ENCODE assay signal across 20 cellular contexts in the genomic region with DNA sequence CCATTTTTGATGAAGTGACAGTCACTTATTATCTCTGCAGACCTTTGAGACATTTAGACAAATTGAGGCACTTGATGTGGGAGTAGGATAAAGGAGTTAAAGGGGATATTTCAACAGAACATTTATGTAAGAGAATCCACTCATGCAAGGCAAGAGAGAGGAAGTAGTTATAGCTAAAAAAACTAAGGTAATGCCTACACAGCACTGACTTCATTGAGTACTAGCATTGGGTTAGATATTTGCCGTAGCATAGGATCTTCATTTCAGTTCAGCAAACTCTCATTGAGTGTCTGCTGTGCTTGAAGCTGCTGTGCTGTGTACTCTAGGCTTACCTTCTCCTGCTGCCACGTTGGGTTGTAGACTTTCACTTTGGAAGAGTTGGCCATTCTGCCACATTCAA. TPM values are rescaled to one million over a fixed set of nuclear protein-coding genes. Genes with fewer than 3 reads are reported as not detected.
DNase-seq lines count a peak whose midpoint lies in the region; ATAC-seq, FAIRE-seq and TF ChIP-seq lines count a peak whose summit lies in the region.
"Had no signal": no experiment of that assay in that cellular context is flagged by ENCODE, and none has a peak within 500 bp of the region (broad histone marks: within the 10 kb centered on the region; RNA-seq: fewer than 3 reads in every experiment).

No MANE protein-coding gene starts in this region.

- peaks cover 2 to 4% (median 2%) of the 10 kb centered on the region in 3 donors for H3K9me3 Mint-ChIP-seq in IgD-negative memory B cell
- H3K9me3 Mint-ChIP-seq: H9 had no signal

- WGBS in lung, 2 donors = 57 to 64% methylated on average over 2 of the region's 2 CpGs

- FAIRE-seq in GM12891 (lab: Jason Lieb, UNC) = peak; percentile 97
- FAIRE-seq: HepG2 had no signal

- DNase-seq in AML-193 (lab: John Stamatoyannopoulos, UW) = peak; percentile 43 to 45
- DNase-seq in GM12891 (ENCODE audit: insufficient read length, low spot score) = no peak
- DNase-seq in lung (ENCODE audit: low spot score) = no peak
- DNase-seq in middle frontal gyrus (ENCODE audit: extremely low spot score, low spot score) = no peak
- DNase-seq in activated CD4-positive, alpha-beta T cell treated with anti-CD3 and anti-CD28 coated beads, Interleukin-2, amount 50 U/mL, for 48 hours = no peak
- DNase-seq in cerebellar cortex (ENCODE audit: low spot score) = no peak
- DNase-seq: DMS 273 treated with DMSO at 0.1 percent for 48 hours; H9; NCI-H1105 treated with DMSO at 0.1 percent for 48 hours; NCI-H187; NCI-H446; NK-92 treated with Interleukin-12 subunit alpha and Interleukin-12 subunit beta, amount 100 ng/mL, for 24 hours; RPMI8226; SJCRH30 had no signal

- no peak for TF ChIP-seq CTCF in lung (IDR thresholded peaks at IDR 0.05; ENCODE audit: control extremely low read depth, extremely low read depth)

- no peaks in the 10 kb centered on the region for H3K27me3 Mint-ChIP-seq in IgD-negative memory B cell

- no peaks in the 10 kb centered on the region for H3K36me3 ChIP-seq in lung (ENCODE audit: control insufficient read depth in 2 of 2, insufficient read depth in 2 of 2, low read length in 2 of 2)
- H3K36me3 ChIP-seq: SJCRH30 had no signal

- peaks cover 33 to 42% (median 34%) of the 10 kb centered on the region in 3 donors for H3K4me1 Mint-ChIP-seq in IgD-negative memory B cell

- peaks cover 0 to 2% of the 10 kb centered on the region in 2 donors for H3K9me3 ChIP-seq in lung (ENCODE audit: control insufficient read depth in 2 of 2, insufficient read depth in 1 of 2, low read length in 1 of 2)
- H3K9me3 ChIP-seq: SJCRH30 had no signal

- H3K4me3 Mint-ChIP-seq in IgD-negative memory B cell = peak overlapping the region; percentile 56 to 87 (median 76)
- H3K4me3 Mint-ChIP-seq: H9 had no signal

- peak; percentile 11 for ATAC-seq in lung (ENCODE audit: insufficient read depth, low FRiP score)
- no peak for ATAC-seq in GM18867 (IDR thresholded peaks at IDR 0.05; ENCODE audit: unreplicated experiment)
- ATAC-seq: HepG2 had no signal

- H3K27ac ChIP-seq in lung (ENCODE audit: low read depth in 1 of 2, low read length in 1 of 2) = no peak overlapping the region
- H3K27ac ChIP-seq: C4-2B, KMS-11, SJCRH30 had no signal

- TF ChIP-seq POLR2A in GM12891 (IDR thresholded peaks at IDR 0.05; ENCODE audit: low read depth, low read length) = peak; percentile 29

- H3K36me3 Mint-ChIP-seq in IgD-negative memory B cell = peaks cover 4% of the 10 kb centered on the region

- peak overlapping the region; percentile 63 to 93 (median 72) for H3K27ac Mint-ChIP-seq in IgD-negative memory B cell
- H3K27ac Mint-ChIP-seq: H9 had no signal

- H3K27me3 ChIP-seq in lung (ENCODE audit: control insufficient read depth, insufficient read depth) = no peaks in the 10 kb centered on the region
- H3K27me3 ChIP-seq: SJCRH30 had no signal

- peaks cover 0 to 2% of the 10 kb centered on the region in 2 donors for H3K4me1 ChIP-seq in lung (ENCODE audit: control insufficient read depth in 2 of 2, insufficient read depth in 2 of 2, low read length in 2 of 2)
- H3K4me1 ChIP-seq: SJCRH30 had no signal

- H3K4me3 ChIP-seq in lung = no peak overlapping the region
- H3K4me3 ChIP-seq: SJCRH30 had no signal

TF ChIP-seq in GM12891, 5 proteins besides CTCF, POLR2A, EP300 and RAD21:
- TF ChIP-seq SPI1 (IDR thresholded peaks at IDR 0.05; ENCODE audit: low read depth, low read length) = peak; percentile 72
- TF ChIP-seq POLR2AphosphoS5 (IDR thresholded peaks at IDR 0.05; ENCODE audit: low read depth, low read length) = no peak

RNA-seq across cellular contexts. Expression of a gene that starts 10.5 kb away (rescaled TPM):
- 201 TPM for polyA plus RNA-seq in GM12891 (2012; ENCODE audit: low read depth, missing spikeins)
- polyA plus RNA-seq in IgD-negative memory B cell (48.0 TPM), lung (10 to 100 TPM in 1 of 2 donors, 1 to 10 TPM in 1; 5.5 to 15.6 TPM)
- 10 to 100 TPM; 20.9 to 46.6 TPM for total RNA-seq in lung
- total RNA-seq: MCF 10A had no signal

RNA-seq across cellular contexts. Expression of a gene that starts 51.8 kb away (rescaled TPM):
- polyA plus RNA-seq in GM12891 (2012; ENCODE audit: low read depth, missing spikeins) = 22.7 TPM
- polyA plus RNA-seq in IgD-negative memory B cell (55.4 TPM), lung (10 to 100 TPM; 13.1 to 21.4 TPM)
- 10 to 100 TPM; 38.1 to 43.2 TPM for total RNA-seq in lung

Comparison
In these comparisons a context has a peak if more than half of its experiments do, and no peak if none do; other contexts are left out.
1. DNase-seq: peak in AML-193 (2 of 2); none in GM12891 (single experiment), lung (single experiment), middle frontal gyrus (single experiment), activated CD4-positive, alpha-beta T cell treated with anti-CD3 and anti-CD28 coated beads, Interleukin-2, amount 50 U/mL, for 48 hours (0 of 2) and cerebellar cortex (single experiment).